Comparison of ENCODE assay signal across 9 cellular contexts in the genomic region with DNA sequence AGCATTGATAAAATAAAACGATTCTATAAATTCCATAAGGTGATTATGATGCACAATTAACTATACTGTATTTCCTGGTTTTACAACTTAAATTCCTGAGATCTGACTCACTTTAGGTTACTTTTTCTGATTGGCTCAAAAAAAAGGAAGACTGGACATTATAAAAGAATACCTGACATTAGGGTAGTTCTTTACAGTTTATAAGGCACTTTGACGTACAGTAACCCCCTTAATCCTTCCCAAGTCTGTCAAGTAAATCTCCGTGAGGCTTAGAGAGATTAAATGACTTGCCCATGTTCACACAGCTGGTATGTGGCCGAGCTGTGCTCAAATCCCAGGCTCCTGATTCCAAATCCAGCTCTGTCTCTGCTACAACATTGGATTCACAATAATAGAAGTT. TPM values are rescaled to one million over a fixed set of nuclear protein-coding genes. Genes with fewer than 3 reads are reported as not detected.
DNase-seq lines count a peak whose midpoint lies in the region; ATAC-seq and TF ChIP-seq lines count a peak whose summit lies in the region.
"Had no signal": no experiment of that assay in that cellular context is flagged by ENCODE, and none has a peak within 500 bp of the region (broad histone marks: within the 10 kb centered on the region; RNA-seq: fewer than 3 reads in every experiment).

No MANE protein-coding gene starts in this region.

- no peaks in the 10 kb centered on the region for H3K27me3 ChIP-seq in suprapubic skin

- intact Hi-C loops in activated CD4-positive, alpha-beta T cell treated with anti-CD3 and anti-CD28 coated beads for 36 hours (cut with DNase I, micrococcal nuclease) = loop anchor here (5.0 to 10.0 kb wide), 2 partner anchors 720 to 1227 kb away; a partner anchor contains a TSS

- POLR2A ChIA-PET in activated CD4-positive, alpha-beta T cell treated with anti-CD3 and anti-CD28 coated beads for 36 hours (lab: Charles Lee) = no interaction called here
- POLR2A ChIA-PET in activated CD4-positive, alpha-beta memory T cell treated with anti-CD3 and anti-CD28 coated beads, Interleukin-2, amount 10 ng/mL, durations not matched to agents 7 days and 5 days (lab: Charles Lee) = interaction anchor here (1.0 to 1.4 kb wide), 3 partner anchors 12 to 53 kb away, joined by 3 to 4 read pairs (median 3); a partner anchor contains a TSS

- no peak for DNase-seq in activated CD4-positive, alpha-beta T cell treated with anti-CD3 and anti-CD28 coated beads for 36 hours
- DNase-seq in activated CD4-positive, alpha-beta T cell treated with anti-CD3 and anti-CD28 coated beads for 4 hours = no peak
- no peak for DNase-seq in activated CD4-positive, alpha-beta memory T cell treated with anti-CD3 and anti-CD28 coated beads, Interleukin-2, amount 10 ng/mL, durations not matched to agents 7 days and 5 days
- DNase-seq in immature natural killer cell (no peak), suprapubic skin (ENCODE audit: low spot score in 2 of 2) (no peak), GM20000 (ENCODE audit: low spot score) (no peak), DMS153 treated with DMSO at 0.1 percent for 48 hours (lab: John Stamatoyannopoulos, UW; ENCODE audit: unreplicated experiment) (no peak)
- DNase-seq: DMS153 had no signal

- peak overlapping the region; percentile 94 for H3K27ac Mint-ChIP-seq in activated CD4-positive, alpha-beta T cell treated with anti-CD3 and anti-CD28 coated beads for 36 hours
- peak overlapping the region; percentile 98 for H3K27ac Mint-ChIP-seq in activated CD4-positive, alpha-beta memory T cell treated with anti-CD3 and anti-CD28 coated beads, Interleukin-2, amount 10 ng/mL, durations not matched to agents 7 days and 5 days
- peak overlapping the region; percentile 97 to 99 (median 99) for H3K27ac Mint-ChIP-seq in immature natural killer cell

- peak overlapping the region; percentile 90 for H3K4me3 Mint-ChIP-seq in activated CD4-positive, alpha-beta T cell treated with anti-CD3 and anti-CD28 coated beads for 36 hours
- H3K4me3 Mint-ChIP-seq in activated CD4-positive, alpha-beta memory T cell treated with anti-CD3 and anti-CD28 coated beads, Interleukin-2, amount 10 ng/mL, durations not matched to agents 7 days and 5 days = peak overlapping the region; percentile 89
- H3K4me3 Mint-ChIP-seq in immature natural killer cell = peak overlapping the region; percentile 96 to 99 (median 99)

- no peaks in the 10 kb centered on the region for H3K36me3 ChIP-seq in suprapubic skin

- no peak for ATAC-seq in activated CD4-positive, alpha-beta T cell treated with anti-CD3 and anti-CD28 coated beads for 36 hours
- no peak for ATAC-seq in HG03025 (IDR thresholded peaks at IDR 0.05; ENCODE audit: low FRiP score, unreplicated experiment)

- H3K36me3 Mint-ChIP-seq in activated CD4-positive, alpha-beta T cell treated with anti-CD3 and anti-CD28 coated beads for 36 hours (ENCODE audit: low read depth) = peaks cover 14% of the 10 kb centered on the region
- peaks cover 11% of the 10 kb centered on the region for H3K36me3 Mint-ChIP-seq in activated CD4-positive, alpha-beta memory T cell treated with anti-CD3 and anti-CD28 coated beads, Interleukin-2, amount 10 ng/mL, durations not matched to agents 7 days and 5 days (ENCODE audit: low read depth)
- H3K36me3 Mint-ChIP-seq in immature natural killer cell = no peaks in the 10 kb centered on the region

- no peaks in the 10 kb centered on the region for H3K27me3 Mint-ChIP-seq in activated CD4-positive, alpha-beta T cell treated with anti-CD3 and anti-CD28 coated beads for 36 hours
- H3K27me3 Mint-ChIP-seq in activated CD4-positive, alpha-beta memory T cell treated with anti-CD3 and anti-CD28 coated beads, Interleukin-2, amount 10 ng/mL, durations not matched to agents 7 days and 5 days = no peaks in the 10 kb centered on the region
- peaks cover 9 to 13% (median 11%) of the 10 kb centered on the region in 3 donors for H3K27me3 Mint-ChIP-seq in immature natural killer cell (ENCODE audit: low read depth in 3 of 3)

- H3K27ac ChIP-seq in suprapubic skin = peak overlapping the region; percentile 100

- TF ChIP-seq CTCF in suprapubic skin (IDR thresholded peaks at IDR 0.05) (no peak), GM20000 (IDR thresholded peaks at IDR 0.05; ENCODE audit: extremely low read depth, missing control alignments) (no peak)

- TF ChIP-seq POLR2A in suprapubic skin (IDR thresholded peaks at IDR 0.05) = no peak

- CTCF ChIA-PET in activated CD4-positive, alpha-beta T cell treated with anti-CD3 and anti-CD28 coated beads for 36 hours (lab: Charles Lee) = interaction anchor here (1.2 kb wide), 1 partner anchor 23 kb away, joined by 3 read pairs; no protein-coding TSS in a partner anchor
- CTCF ChIA-PET in activated CD4-positive, alpha-beta memory T cell treated with anti-CD3 and anti-CD28 coated beads, Interleukin-2, amount 10 ng/mL, durations not matched to agents 7 days and 5 days (lab: Charles Lee) = interaction anchor here (0.7 kb wide), 1 partner anchor 164 kb away, joined by 4 read pairs; a partner anchor contains a TSS

- no peak for TF ChIP-seq EP300 in suprapubic skin (IDR thresholded peaks at IDR 0.05)

- H3K9me3 Mint-ChIP-seq in activated CD4-positive, alpha-beta T cell treated with anti-CD3 and anti-CD28 coated beads for 36 hours (ENCODE audit: low read depth) = no peaks in the 10 kb centered on the region
- H3K9me3 Mint-ChIP-seq in activated CD4-positive, alpha-beta memory T cell treated with anti-CD3 and anti-CD28 coated beads, Interleukin-2, amount 10 ng/mL, durations not matched to agents 7 days and 5 days = no peaks in the 10 kb centered on the region
- H3K9me3 Mint-ChIP-seq in immature natural killer cell = no peaks in the 10 kb centered on the region

- no peaks in the 10 kb centered on the region for H3K9me3 ChIP-seq in suprapubic skin

- peaks cover 29% of the 10 kb centered on the region for H3K4me1 ChIP-seq in suprapubic skin

- H3K4me1 Mint-ChIP-seq in activated CD4-positive, alpha-beta T cell treated with anti-CD3 and anti-CD28 coated beads for 36 hours = peaks cover 17% of the 10 kb centered on the region
- H3K4me1 Mint-ChIP-seq in activated CD4-positive, alpha-beta memory T cell treated with anti-CD3 and anti-CD28 coated beads, Interleukin-2, amount 10 ng/mL, durations not matched to agents 7 days and 5 days = peaks cover 29% of the 10 kb centered on the region
- H3K4me1 Mint-ChIP-seq in immature natural killer cell = peaks cover 28 to 34% of the 10 kb centered on the region in 2 donors

- WGBS in suprapubic skin = 68% methylated on average over 4 of the region's 4 CpGs

- H3K4me3 ChIP-seq in suprapubic skin = peak overlapping the region; percentile 96

RNA-seq across cellular contexts. Expression of a gene that starts 1.0 kb away (rescaled TPM):
- total RNA-seq in activated CD4-positive, alpha-beta T cell treated with anti-CD3 and anti-CD28 coated beads for 36 hours = 10 to 100 TPM; 85.6 to 85.9 TPM
- total RNA-seq in activated CD4-positive, alpha-beta memory T cell treated with anti-CD3 and anti-CD28 coated beads, Interleukin-2, amount 10 ng/mL, durations not matched to agents 7 days and 5 days = 100 to 1,000 TPM; 108 to 117 TPM
- polyA plus RNA-seq in immature natural killer cell = 100 to 1,000 TPM in 1 of 3 donors, 10 to 100 TPM in 2; 17.3 to 100 (median 66.7) TPM
- total RNA-seq in suprapubic skin = 100 to 1,000 TPM in 2 of 4 donors, 10 to 100 TPM in 2; 73.2 to 213 (median 98.0) TPM

RNA-seq across cellular contexts. Expression of a gene that starts 52.9 kb away (rescaled TPM):
- total RNA-seq in activated CD4-positive, alpha-beta T cell treated with anti-CD3 and anti-CD28 coated beads for 36 hours = 10 to 100 TPM; 27.0 to 36.0 TPM
- 10 to 100 TPM; 32.3 to 37.2 TPM for total RNA-seq in activated CD4-positive, alpha-beta memory T cell treated with anti-CD3 and anti-CD28 coated beads, Interleukin-2, amount 10 ng/mL, durations not matched to agents 7 days and 5 days
- polyA plus RNA-seq in immature natural killer cell = 10 to 100 TPM in 2 of 3 donors, 1 to 10 TPM in 1; 8.1 to 19.1 (median 10.8) TPM
- total RNA-seq in suprapubic skin = 10 to 100 TPM; 15.2 to 34.4 (median 22.2) TPM
